In genomic region chr3:35498506-35499210, GRCh38 we compare ENCODE assay signal across 23 cellular contexts.
A peak's percentile ranks its signal among the peaks of the same experiment; 100 is the strongest.
DNase-seq lines count a peak whose midpoint lies in the region; ATAC-seq and TF ChIP-seq lines count a peak whose summit lies in the region.
"Had no signal": no experiment of that assay in that cellular context is flagged by ENCODE, and none has a peak within 500 bp of the region (broad histone marks: within the 10 kb centered on the region; RNA-seq: fewer than 3 reads in every experiment).

No MANE protein-coding gene starts in this region.

- H3K4me3 ChIP-seq in OCI-LY1 (ENCODE audit: low read depth, low read length, poor library complexity, severe bottlenecking) (no peak overlapping the region), fibroblast of pulmonary artery (replicated peaks; ENCODE audit: low read depth, low read length) (no peak overlapping the region)
- no peak overlapping the region for H3K4me3 ChIP-seq in naive thymus-derived CD4-positive, alpha-beta T cell (ENCODE audit: low read length)
- H3K4me3 ChIP-seq: SJCRH30 had no signal

- H3K9ac ChIP-seq in OCI-LY1 (ENCODE audit: low read length): no peak overlapping the region

- peaks cover 0 to 9% (median 6%) of the 10 kb centered on the region in 11 donors for H3K9me3 Mint-ChIP-seq in naive thymus-derived CD4-positive, alpha-beta T cell

- peaks cover 30% of the 10 kb centered on the region for H3K4me1 ChIP-seq in OCI-LY1 (ENCODE audit: insufficient read depth, low read length, severe bottlenecking)
- H3K4me1 ChIP-seq in naive thymus-derived CD4-positive, alpha-beta T cell (ENCODE audit: control insufficient read depth in 2 of 2, insufficient read depth in 2 of 2, low read length in 2 of 2): no peaks in the 10 kb centered on the region

- H3K9me3 ChIP-seq in OCI-LY1 (ENCODE audit: low read length): peaks cover 2% of the 10 kb centered on the region; the same call in 1 of the 2 replicates
- no peaks in the 10 kb centered on the region for H3K9me3 ChIP-seq in naive thymus-derived CD4-positive, alpha-beta T cell (ENCODE audit: control insufficient read depth in 2 of 3, low read length in 3 of 3)
- H3K9me3 ChIP-seq: SJCRH30 had no signal

- peak overlapping the region; percentile 8 for H3K27ac ChIP-seq in OCI-LY1 (ENCODE audit: low read depth, low read length, poor library complexity, severe bottlenecking)
- no peak overlapping the region for H3K27ac ChIP-seq in naive thymus-derived CD4-positive, alpha-beta T cell (ENCODE audit: low read depth, low read length)
- H3K27ac ChIP-seq: SJCRH30 had no signal

- POLR2A ChIA-PET in naive thymus-derived CD4-positive, alpha-beta T cell (lab: Charles Lee): no interaction called here

- DNase-seq in SIG-M5 treated with dmso at 0.1 percent for 504 hours (lab: John Stamatoyannopoulos, UW; ENCODE audit: unreplicated experiment) (peak; percentile 47), SIG-M5 (lab: John Stamatoyannopoulos, UW) (no peak), fibroblast of pulmonary artery (ENCODE audit: low read depth) (peak; percentile 51), occipital lobe (lab: John Stamatoyannopoulos, UW) (no peak), AG08395 (ENCODE audit: low spot score) (no peak)
- DNase-seq in naive thymus-derived CD4-positive, alpha-beta T cell: no peak
- DNase-seq: 8988T; AML-193; C1 segment of cervical spinal cord; CD8-positive, alpha-beta T cell; DMS153; NCI-H1105; NCI-H146; NCI-H2029; NCI-H226; NCI-H510A treated with DMSO at 0.1 percent for 48 hours; NCI-H748 treated with DMSO at 0.1 percent for 48 hours; SJCRH30; T-helper 1 cell had no signal

- intact Hi-C loops in naive thymus-derived CD4-positive, alpha-beta T cell (cut with micrococcal nuclease): no loop called here

- CTCF ChIA-PET in naive thymus-derived CD4-positive, alpha-beta T cell (lab: Charles Lee): no interaction called here

- peak overlapping the region; percentile 66; the same call in 1 of the 2 replicates for H2AFZ ChIP-seq in OCI-LY1 (ENCODE audit: low read length)

- H3K27me3 ChIP-seq in OCI-LY1 (ENCODE audit: insufficient read depth, low read length): no peaks in the 10 kb centered on the region
- H3K27me3 ChIP-seq in naive thymus-derived CD4-positive, alpha-beta T cell (ENCODE audit: control insufficient read depth in 2 of 2, insufficient read depth in 2 of 2, low read length in 2 of 2): no peaks in the 10 kb centered on the region
- H3K27me3 ChIP-seq: SJCRH30 had no signal

- no peaks in the 10 kb centered on the region for H3F3A ChIP-seq in OCI-LY1 (ENCODE audit: insufficient read depth, low read length)

- H4K20me1 ChIP-seq in OCI-LY1 (ENCODE audit: insufficient read depth, low read length): no peaks in the 10 kb centered on the region

- no peak overlapping the region for H3K4me3 Mint-ChIP-seq in naive thymus-derived CD4-positive, alpha-beta T cell
- H3K4me3 Mint-ChIP-seq: CD8-positive, alpha-beta T cell; IgD-negative memory B cell had no signal

- no peaks in the 10 kb centered on the region for H3K4me1 Mint-ChIP-seq in naive thymus-derived CD4-positive, alpha-beta T cell
- H3K4me1 Mint-ChIP-seq: IgD-negative memory B cell had no signal

- no peak for ATAC-seq in naive thymus-derived CD4-positive, alpha-beta T cell
- ATAC-seq in HG03045 (IDR thresholded peaks at IDR 0.05; ENCODE audit: unreplicated experiment): no peak
- ATAC-seq: CD8-positive, alpha-beta T cell; Panc1 had no signal

- no peaks in the 10 kb centered on the region for H3K9me2 ChIP-seq in OCI-LY1 (ENCODE audit: low read depth, low read length)

- TF ChIP-seq CTCF in OCI-LY1 (IDR thresholded peaks at IDR 0.05; ENCODE audit: low read length) (no peak), fibroblast of pulmonary artery (IDR thresholded peaks at IDR 0.05; ENCODE audit: low read length, missing control alignments) (no peak)

- no peak overlapping the region for H3K4me2 ChIP-seq in OCI-LY1 (ENCODE audit: low read length)

- H3K36me3 Mint-ChIP-seq in naive thymus-derived CD4-positive, alpha-beta T cell: no peaks in the 10 kb centered on the region
- H3K36me3 Mint-ChIP-seq: CD8-positive, alpha-beta T cell; IgD-negative memory B cell had no signal

- H3K27ac Mint-ChIP-seq in naive thymus-derived CD4-positive, alpha-beta T cell: no peak overlapping the region
- H3K27ac Mint-ChIP-seq: CD8-positive, alpha-beta T cell; IgD-negative memory B cell had no signal

- H3K79me2 ChIP-seq in OCI-LY1 (ENCODE audit: insufficient read depth, low read length): no peaks in the 10 kb centered on the region

- no peaks in the 10 kb centered on the region for H3K27me3 Mint-ChIP-seq in naive thymus-derived CD4-positive, alpha-beta T cell
- H3K27me3 Mint-ChIP-seq: IgD-negative memory B cell had no signal

- no peaks in the 10 kb centered on the region for H3K36me3 ChIP-seq in OCI-LY1 (ENCODE audit: insufficient read depth, low read length)
- H3K36me3 ChIP-seq in naive thymus-derived CD4-positive, alpha-beta T cell (ENCODE audit: control insufficient read depth in 2 of 3, insufficient read depth in 3 of 3, low read length in 3 of 3): no peaks in the 10 kb centered on the region
- H3K36me3 ChIP-seq: SJCRH30 had no signal

Comparison
In these comparisons a context has a peak if more than half of its experiments do, and no peak if none do; other contexts are left out.
1. DNase-seq: peak in SIG-M5 treated with dmso at 0.1 percent for 504 hours (single experiment) and fibroblast of pulmonary artery (single experiment); none in SIG-M5 (single experiment), occipital lobe (single experiment), naive thymus-derived CD4-positive, alpha-beta T cell (0 of 9) and AG08395 (single experiment).